Comparison of ENCODE assay signal across 21 cellular contexts in the genomic region with DNA sequence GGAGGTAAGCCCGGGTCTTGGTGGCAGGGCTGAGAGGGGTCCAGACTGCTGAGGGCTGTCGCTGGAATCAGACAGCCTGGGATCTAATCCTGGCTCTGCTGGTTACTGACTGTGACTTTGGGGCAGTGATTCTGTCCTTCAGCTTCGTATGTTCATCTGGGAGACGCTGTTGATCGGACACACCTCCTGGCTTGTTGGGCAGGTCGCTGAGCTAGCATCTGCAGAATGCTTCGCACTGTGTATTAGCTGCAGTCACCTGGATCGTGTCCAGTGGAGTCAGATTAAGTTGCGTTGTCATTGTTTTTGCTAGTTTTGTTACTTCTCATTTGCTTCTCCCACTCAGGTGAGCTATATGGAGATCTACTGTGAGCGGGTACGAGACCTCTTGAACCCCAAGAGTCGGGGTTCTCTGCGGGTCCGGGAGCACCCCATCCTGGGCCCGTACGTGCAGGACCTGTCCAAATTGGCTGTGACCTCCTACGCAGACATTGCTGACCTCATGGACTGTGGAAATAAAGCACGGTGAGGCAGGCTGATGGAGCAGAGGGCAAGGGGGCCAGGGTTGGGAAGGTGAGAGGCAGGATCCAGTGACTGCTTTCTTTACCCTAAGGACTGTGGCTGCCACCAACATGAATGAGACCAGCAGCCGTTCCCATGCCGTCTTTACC. TPM values are rescaled to one million over a fixed set of nuclear protein-coding genes. Genes with fewer than 3 reads are reported as not detected.
"Had no signal": no experiment of that assay in that cellular context is flagged by ENCODE, and none has a peak within 500 bp of the region (broad histone marks: within the 10 kb centered on the region; RNA-seq: fewer than 3 reads in every experiment).

No MANE protein-coding gene starts in this region.

- H3K27me3 ChIP-seq: ascending aorta, body of pancreas, MG63 had no signal

- H3K4me3 ChIP-seq: ascending aorta, body of pancreas, MG63 had no signal

- H3K9ac ChIP-seq: KMS-11 had no signal

- H3K27ac ChIP-seq: ascending aorta, body of pancreas, KMS-11 had no signal

- DNase-seq: activated CD4-positive, alpha-beta T cell treated with anti-CD3 and anti-CD28 coated beads for 48 hours; activated CD4-positive, alpha-beta T cell treated with anti-CD3 and anti-CD28 coated beads, Interleukin-2, amount 50 U/mL, for 4 hours; activated CD4-positive, CD25-positive, alpha-beta regulatory T cell treated with anti-CD3 and anti-CD28 coated beads, Interleukin-2, amount 50 U/mL, for 72 hours; activated CD8-positive, alpha-beta memory T cell treated with anti-CD3 and anti-CD28 coated beads, Interleukin-2, amount 50 U/mL, for 48 hours; activated CD8-positive, alpha-beta T cell treated with anti-CD3 and anti-CD28 coated beads, Interleukin-2, amount 10 ng/mL, durations not matched to agents 7 days and 5 days; activated naive CD8-positive, alpha-beta T cell treated with anti-CD3 and anti-CD28 coated beads, Interleukin-2, amount 50 U/mL, for 24 hours; activated T-cell treated with anti-CD3 and anti-CD28 coated beads, Interleukin-2, amount 50 U/mL, for 1 hour; amniotic stem cell; body of pancreas; MG63; MV-4-11; NCI-H1092 treated with DMSO at 0.1 percent for 48 hours; NCI-H1436; NCI-H1694 treated with DMSO at 0.1 percent for 48 hours; NCI-H2029 treated with DMSO at 0.1 percent for 48 hours; NCI-H446; NCI-H524; SHP77 treated with DMSO at 0.1 percent for 48 hours had no signal

- H3K9me3 ChIP-seq: ascending aorta, body of pancreas, MG63 had no signal

- H3K4me2 ChIP-seq: KMS-11 had no signal

RNA-seq across cellular contexts. Expression of a gene that starts 4.9 kb away (rescaled TPM):
- total RNA-seq: ascending aorta had no signal

RNA-seq across cellular contexts. Expression of a gene that starts 33.0 kb away (rescaled TPM):
- total RNA-seq: ascending aorta, body of pancreas, SK-MEL-5 had no signal
